Comparison of ENCODE assay signal across 1 cellular context in the genomic region with DNA sequence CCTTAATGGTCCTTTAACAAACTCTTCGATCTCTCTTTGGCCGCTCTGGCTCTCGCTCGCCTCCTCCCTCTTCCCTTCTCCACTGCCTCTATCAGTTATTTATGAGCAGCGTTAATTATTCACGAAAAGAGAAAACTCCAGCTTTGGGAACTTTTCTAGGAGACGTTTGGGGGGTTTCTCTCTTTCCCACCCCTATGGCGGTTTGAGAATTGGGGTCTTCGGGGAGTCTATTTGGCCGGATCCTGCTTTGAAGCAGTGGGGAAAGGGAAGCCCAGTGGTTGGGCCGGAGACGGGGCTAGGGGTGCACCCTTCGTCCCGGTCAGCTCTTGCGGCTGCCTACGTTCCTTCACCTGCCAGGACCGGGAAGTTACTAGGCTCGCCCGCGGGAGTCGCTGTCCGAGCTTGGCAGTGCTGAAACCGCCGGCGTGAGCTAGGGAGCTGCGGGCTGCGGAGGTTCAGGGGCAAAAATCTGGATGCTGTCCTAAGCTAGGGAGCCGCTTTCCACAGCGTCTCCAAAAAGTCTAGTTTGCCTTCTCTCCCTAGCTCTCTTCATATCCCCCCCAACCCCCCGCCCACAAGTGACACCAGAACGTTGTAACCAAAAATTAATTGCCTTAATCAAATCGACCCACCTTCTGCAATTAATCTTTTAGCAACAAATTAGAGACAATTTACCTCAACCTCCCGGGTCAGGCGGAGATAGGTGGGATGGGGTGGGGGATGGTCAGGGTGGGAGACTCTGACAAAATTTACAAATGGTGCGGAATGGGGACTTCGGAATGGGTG.
TF ChIP-seq lines count a peak whose summit lies in the region.

No MANE protein-coding gene starts in this region.

TF ChIP-seq in HepG2, 621 proteins besides CTCF, POLR2A, EP300 and RAD21 (continued from another document and continues in another):
- TF ChIP-seq ZBTB7A (CRISPR knock-in tag; IDR thresholded peaks at IDR 0.05) (no peak), ONECUT2 (CRISPR knock-in tag; IDR thresholded peaks at IDR 0.05) (0 out of 2 replicates have a peak, but pooled peaks have one; percentile 21), CCDC6 (CRISPR knock-in tag; IDR thresholded peaks at IDR 0.05) (0 out of 2 replicates have a peak, but pooled peaks have one; percentile 30), ZNF564 (CRISPR knock-in tag; IDR thresholded peaks at IDR 0.05) (0 out of 2 replicates have a peak, but pooled peaks have one; percentile 37), TSC22D2 (CRISPR knock-in tag; IDR thresholded peaks at IDR 0.05; ENCODE audit: borderline replicate concordance) (peak; percentile 80), HES4 (CRISPR knock-in tag; IDR thresholded peaks at IDR 0.05; ENCODE audit: borderline replicate concordance) (peak; percentile 50; the same call in 1 of the 2 replicates), ERF (CRISPR knock-in tag; IDR thresholded peaks at IDR 0.05) (peak; percentile 58; the same call in 1 of the 2 replicates), ZNF792 (CRISPR knock-in tag; IDR thresholded peaks at IDR 0.05) (0 out of 2 replicates have a peak, but pooled peaks have one; percentile 37), ZNF709 (CRISPR knock-in tag; IDR thresholded peaks at IDR 0.05) (no peak), XBP1 (CRISPR knock-in tag; IDR thresholded peaks at IDR 0.05) (peak; percentile 90), NKX3-1 (CRISPR knock-in tag; IDR thresholded peaks at IDR 0.05) (peak; percentile 83; the same call in 1 of the 2 replicates), CBX2 (IDR thresholded peaks at IDR 0.05; ENCODE audit: low read depth, low read length) (no peak), CBX2 (CRISPR knock-in tag; IDR thresholded peaks at IDR 0.05; ENCODE audit: low read depth) (no peak), ZNF124 (CRISPR knock-in tag; IDR thresholded peaks at IDR 0.05) (peak; percentile 45; the same call in 1 of the 2 replicates), ZNF143 (CRISPR knock-in tag; IDR thresholded peaks at IDR 0.05) (no peak), SAP130 (CRISPR knock-in tag; IDR thresholded peaks at IDR 0.05; ENCODE audit: low read depth) (peak; percentile 37), KLF6 (CRISPR knock-in tag; IDR thresholded peaks at IDR 0.05) (peak; percentile 46; the same call in 1 of the 2 replicates), RFXAP (CRISPR knock-in tag; IDR thresholded peaks at IDR 0.05; ENCODE audit: borderline replicate concordance) (0 out of 2 replicates have a peak, but pooled peaks have one; percentile 39), NFKB2 (CRISPR knock-in tag; IDR thresholded peaks at IDR 0.05; ENCODE audit: borderline replicate concordance) (peak; percentile 75; the same call in 1 of the 2 replicates), HOXD1 (CRISPR knock-in tag; IDR thresholded peaks at IDR 0.05) (no peak), TGIF2 (CRISPR knock-in tag; IDR thresholded peaks at IDR 0.05) (0 out of 2 replicates have a peak, but pooled peaks have one; percentile 38), NCOA2 (CRISPR knock-in tag; IDR thresholded peaks at IDR 0.05) (no peak), ZFY (CRISPR knock-in tag; IDR thresholded peaks at IDR 0.05) (0 out of 2 replicates have a peak, but pooled peaks have one; percentile 32), KMT2B (CRISPR knock-in tag; IDR thresholded peaks at IDR 0.05) (0 out of 2 replicates have a peak, but pooled peaks have one; percentile 33), XRCC5 (optimal IDR thresholded peaks at IDR 0.05; ENCODE audit: low read length) (peak; percentile 41), SRY (CRISPR knock-in tag; IDR thresholded peaks at IDR 0.05) (0 out of 2 replicates have a peak, but pooled peaks have one; percentile 28), RARA (CRISPR knock-in tag; IDR thresholded peaks at IDR 0.05) (peak; percentile 43; the same call in 1 of the 2 replicates), ZNF777 (CRISPR knock-in tag; IDR thresholded peaks at IDR 0.05) (peak; percentile 39; the same call in 1 of the 2 replicates), ZNF776 (CRISPR knock-in tag; IDR thresholded peaks at IDR 0.05) (no peak), WIZ (CRISPR knock-in tag; IDR thresholded peaks at IDR 0.05) (peak; percentile 90), ZC3H13 (CRISPR knock-in tag; IDR thresholded peaks at IDR 0.05) (no peak), ZBTB20 (CRISPR knock-in tag; IDR thresholded peaks at IDR 0.05; ENCODE audit: borderline replicate concordance, low read depth) (no peak), SOX6 (IDR thresholded peaks at IDR 0.05) (no peak), SOX6 (CRISPR knock-in tag; IDR thresholded peaks at IDR 0.05) (no peak), SATB2 (CRISPR knock-in tag; IDR thresholded peaks at IDR 0.05) (peak; percentile 87; the same call in 1 of the 2 replicates), TEAD3 (CRISPR knock-in tag; optimal IDR thresholded peaks at IDR 0.05; ENCODE audit: borderline replicate concordance) (no peak), BORCS8-MEF2B (CRISPR knock-in tag; IDR thresholded peaks at IDR 0.05) (peak; percentile 66; the same call in 1 of the 2 replicates), ELF3 (CRISPR knock-in tag; IDR thresholded peaks at IDR 0.05) (peak; percentile 81), BRCA1 (CRISPR knock-in tag; IDR thresholded peaks at IDR 0.05) (peak; percentile 86; the same call in 1 of the 2 replicates), ZNF160 (CRISPR knock-in tag; IDR thresholded peaks at IDR 0.05) (0 out of 2 replicates have a peak, but pooled peaks have one; percentile 34), HDAC2 (CRISPR knock-in tag; IDR thresholded peaks at IDR 0.05) (0 out of 2 replicates have a peak, but pooled peaks have one; percentile 33), ZNF296 (CRISPR knock-in tag; conservative IDR thresholded peaks at IDR 0.05) (no peak), KLF15 (CRISPR knock-in tag; IDR thresholded peaks at IDR 0.05; ENCODE audit: borderline replicate concordance) (0 out of 2 replicates have a peak, but pooled peaks have one; percentile 31), PHF20 (CRISPR knock-in tag; IDR thresholded peaks at IDR 0.05) (no peak), SMAD3 (CRISPR knock-in tag; IDR thresholded peaks at IDR 0.05) (peak; percentile 67), RAD51 (IDR thresholded peaks at IDR 0.05; ENCODE audit: borderline replicate concordance) (no peak)
- TF ChIP-seq, protein P1, sequence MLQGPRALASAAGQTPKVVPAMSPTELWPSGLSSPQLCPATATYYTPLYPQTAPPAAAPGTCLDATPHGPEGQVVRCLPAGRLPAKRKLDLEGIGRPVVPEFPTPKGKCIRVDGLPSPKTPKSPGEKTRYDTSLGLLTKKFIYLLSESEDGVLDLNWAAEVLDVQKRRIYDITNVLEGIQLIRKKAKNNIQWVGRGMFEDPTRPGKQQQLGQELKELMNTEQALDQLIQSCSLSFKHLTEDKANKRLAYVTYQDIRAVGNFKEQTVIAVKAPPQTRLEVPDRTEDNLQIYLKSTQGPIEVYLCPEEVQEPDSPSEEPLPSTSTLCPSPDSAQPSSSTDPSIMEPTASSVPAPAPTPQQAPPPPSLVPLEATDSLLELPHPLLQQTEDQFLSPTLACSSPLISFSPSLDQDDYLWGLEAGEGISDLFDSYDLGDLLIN (CRISPR knock-in tag; IDR thresholded peaks at IDR 0.05; ENCODE audit: borderline replicate concordance) = no peak
- TF ChIP-seq, protein P2, sequence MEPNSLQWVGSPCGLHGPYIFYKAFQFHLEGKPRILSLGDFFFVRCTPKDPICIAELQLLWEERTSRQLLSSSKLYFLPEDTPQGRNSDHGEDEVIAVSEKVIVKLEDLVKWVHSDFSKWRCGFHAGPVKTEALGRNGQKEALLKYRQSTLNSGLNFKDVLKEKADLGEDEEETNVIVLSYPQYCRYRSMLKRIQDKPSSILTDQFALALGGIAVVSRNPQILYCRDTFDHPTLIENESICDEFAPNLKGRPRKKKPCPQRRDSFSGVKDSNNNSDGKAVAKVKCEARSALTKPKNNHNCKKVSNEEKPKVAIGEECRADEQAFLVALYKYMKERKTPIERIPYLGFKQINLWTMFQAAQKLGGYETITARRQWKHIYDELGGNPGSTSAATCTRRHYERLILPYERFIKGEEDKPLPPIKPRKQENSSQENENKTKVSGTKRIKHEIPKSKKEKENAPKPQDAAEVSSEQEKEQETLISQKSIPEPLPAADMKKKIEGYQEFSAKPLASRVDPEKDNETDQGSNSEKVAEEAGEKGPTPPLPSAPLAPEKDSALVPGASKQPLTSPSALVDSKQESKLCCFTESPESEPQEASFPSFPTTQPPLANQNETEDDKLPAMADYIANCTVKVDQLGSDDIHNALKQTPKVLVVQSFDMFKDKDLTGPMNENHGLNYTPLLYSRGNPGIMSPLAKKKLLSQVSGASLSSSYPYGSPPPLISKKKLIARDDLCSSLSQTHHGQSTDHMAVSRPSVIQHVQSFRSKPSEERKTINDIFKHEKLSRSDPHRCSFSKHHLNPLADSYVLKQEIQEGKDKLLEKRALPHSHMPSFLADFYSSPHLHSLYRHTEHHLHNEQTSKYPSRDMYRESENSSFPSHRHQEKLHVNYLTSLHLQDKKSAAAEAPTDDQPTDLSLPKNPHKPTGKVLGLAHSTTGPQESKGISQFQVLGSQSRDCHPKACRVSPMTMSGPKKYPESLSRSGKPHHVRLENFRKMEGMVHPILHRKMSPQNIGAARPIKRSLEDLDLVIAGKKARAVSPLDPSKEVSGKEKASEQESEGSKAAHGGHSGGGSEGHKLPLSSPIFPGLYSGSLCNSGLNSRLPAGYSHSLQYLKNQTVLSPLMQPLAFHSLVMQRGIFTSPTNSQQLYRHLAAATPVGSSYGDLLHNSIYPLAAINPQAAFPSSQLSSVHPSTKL (CRISPR knock-in tag; IDR thresholded peaks at IDR 0.05) = 0 out of 2 replicates have a peak, but pooled peaks have one; percentile 25
- TF ChIP-seq, protein P3, sequence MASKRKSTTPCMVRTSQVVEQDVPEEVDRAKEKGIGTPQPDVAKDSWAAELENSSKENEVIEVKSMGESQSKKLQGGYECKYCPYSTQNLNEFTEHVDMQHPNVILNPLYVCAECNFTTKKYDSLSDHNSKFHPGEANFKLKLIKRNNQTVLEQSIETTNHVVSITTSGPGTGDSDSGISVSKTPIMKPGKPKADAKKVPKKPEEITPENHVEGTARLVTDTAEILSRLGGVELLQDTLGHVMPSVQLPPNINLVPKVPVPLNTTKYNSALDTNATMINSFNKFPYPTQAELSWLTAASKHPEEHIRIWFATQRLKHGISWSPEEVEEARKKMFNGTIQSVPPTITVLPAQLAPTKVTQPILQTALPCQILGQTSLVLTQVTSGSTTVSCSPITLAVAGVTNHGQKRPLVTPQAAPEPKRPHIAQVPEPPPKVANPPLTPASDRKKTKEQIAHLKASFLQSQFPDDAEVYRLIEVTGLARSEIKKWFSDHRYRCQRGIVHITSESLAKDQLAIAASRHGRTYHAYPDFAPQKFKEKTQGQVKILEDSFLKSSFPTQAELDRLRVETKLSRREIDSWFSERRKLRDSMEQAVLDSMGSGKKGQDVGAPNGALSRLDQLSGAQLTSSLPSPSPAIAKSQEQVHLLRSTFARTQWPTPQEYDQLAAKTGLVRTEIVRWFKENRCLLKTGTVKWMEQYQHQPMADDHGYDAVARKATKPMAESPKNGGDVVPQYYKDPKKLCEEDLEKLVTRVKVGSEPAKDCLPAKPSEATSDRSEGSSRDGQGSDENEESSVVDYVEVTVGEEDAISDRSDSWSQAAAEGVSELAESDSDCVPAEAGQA (IDR thresholded peaks at IDR 0.05; ENCODE audit: low read depth) = no peak
- TF ChIP-seq, protein P3 (CRISPR knock-in tag; IDR thresholded peaks at IDR 0.05; ENCODE audit: borderline replicate concordance) = peak; percentile 49; the same call in 1 of the 2 replicates
- TF ChIP-seq, protein P4, sequence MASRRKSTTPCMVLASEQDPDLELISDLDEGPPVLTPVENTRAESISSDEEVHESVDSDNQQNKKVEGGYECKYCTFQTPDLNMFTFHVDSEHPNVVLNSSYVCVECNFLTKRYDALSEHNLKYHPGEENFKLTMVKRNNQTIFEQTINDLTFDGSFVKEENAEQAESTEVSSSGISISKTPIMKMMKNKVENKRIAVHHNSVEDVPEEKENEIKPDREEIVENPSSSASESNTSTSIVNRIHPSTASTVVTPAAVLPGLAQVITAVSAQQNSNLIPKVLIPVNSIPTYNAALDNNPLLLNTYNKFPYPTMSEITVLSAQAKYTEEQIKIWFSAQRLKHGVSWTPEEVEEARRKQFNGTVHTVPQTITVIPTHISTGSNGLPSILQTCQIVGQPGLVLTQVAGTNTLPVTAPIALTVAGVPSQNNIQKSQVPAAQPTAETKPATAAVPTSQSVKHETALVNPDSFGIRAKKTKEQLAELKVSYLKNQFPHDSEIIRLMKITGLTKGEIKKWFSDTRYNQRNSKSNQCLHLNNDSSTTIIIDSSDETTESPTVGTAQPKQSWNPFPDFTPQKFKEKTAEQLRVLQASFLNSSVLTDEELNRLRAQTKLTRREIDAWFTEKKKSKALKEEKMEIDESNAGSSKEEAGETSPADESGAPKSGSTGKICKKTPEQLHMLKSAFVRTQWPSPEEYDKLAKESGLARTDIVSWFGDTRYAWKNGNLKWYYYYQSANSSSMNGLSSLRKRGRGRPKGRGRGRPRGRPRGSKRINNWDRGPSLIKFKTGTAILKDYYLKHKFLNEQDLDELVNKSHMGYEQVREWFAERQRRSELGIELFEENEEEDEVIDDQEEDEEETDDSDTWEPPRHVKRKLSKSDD (CRISPR knock-in tag; IDR thresholded peaks at IDR 0.05; ENCODE audit: low read depth) = no peak
- TF ChIP-seq, protein P5, sequence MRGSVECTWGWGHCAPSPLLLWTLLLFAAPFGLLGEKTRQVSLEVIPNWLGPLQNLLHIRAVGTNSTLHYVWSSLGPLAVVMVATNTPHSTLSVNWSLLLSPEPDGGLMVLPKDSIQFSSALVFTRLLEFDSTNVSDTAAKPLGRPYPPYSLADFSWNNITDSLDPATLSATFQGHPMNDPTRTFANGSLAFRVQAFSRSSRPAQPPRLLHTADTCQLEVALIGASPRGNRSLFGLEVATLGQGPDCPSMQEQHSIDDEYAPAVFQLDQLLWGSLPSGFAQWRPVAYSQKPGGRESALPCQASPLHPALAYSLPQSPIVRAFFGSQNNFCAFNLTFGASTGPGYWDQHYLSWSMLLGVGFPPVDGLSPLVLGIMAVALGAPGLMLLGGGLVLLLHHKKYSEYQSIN (CRISPR knock-in tag; IDR thresholded peaks at IDR 0.05; ENCODE audit: borderline replicate concordance) = no peak
- TF ChIP-seq, protein P6, sequence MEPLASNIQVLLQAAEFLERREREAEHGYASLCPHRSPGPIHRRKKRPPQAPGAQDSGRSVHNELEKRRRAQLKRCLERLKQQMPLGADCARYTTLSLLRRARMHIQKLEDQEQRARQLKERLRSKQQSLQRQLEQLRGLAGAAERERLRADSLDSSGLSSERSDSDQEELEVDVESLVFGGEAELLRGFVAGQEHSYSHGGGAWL (CRISPR knock-in tag; IDR thresholded peaks at IDR 0.05) = peak; percentile 62; the same call in 1 of the 2 replicates
